Comparison of ENCODE assay signal across 1 cellular context in the genomic region with DNA sequence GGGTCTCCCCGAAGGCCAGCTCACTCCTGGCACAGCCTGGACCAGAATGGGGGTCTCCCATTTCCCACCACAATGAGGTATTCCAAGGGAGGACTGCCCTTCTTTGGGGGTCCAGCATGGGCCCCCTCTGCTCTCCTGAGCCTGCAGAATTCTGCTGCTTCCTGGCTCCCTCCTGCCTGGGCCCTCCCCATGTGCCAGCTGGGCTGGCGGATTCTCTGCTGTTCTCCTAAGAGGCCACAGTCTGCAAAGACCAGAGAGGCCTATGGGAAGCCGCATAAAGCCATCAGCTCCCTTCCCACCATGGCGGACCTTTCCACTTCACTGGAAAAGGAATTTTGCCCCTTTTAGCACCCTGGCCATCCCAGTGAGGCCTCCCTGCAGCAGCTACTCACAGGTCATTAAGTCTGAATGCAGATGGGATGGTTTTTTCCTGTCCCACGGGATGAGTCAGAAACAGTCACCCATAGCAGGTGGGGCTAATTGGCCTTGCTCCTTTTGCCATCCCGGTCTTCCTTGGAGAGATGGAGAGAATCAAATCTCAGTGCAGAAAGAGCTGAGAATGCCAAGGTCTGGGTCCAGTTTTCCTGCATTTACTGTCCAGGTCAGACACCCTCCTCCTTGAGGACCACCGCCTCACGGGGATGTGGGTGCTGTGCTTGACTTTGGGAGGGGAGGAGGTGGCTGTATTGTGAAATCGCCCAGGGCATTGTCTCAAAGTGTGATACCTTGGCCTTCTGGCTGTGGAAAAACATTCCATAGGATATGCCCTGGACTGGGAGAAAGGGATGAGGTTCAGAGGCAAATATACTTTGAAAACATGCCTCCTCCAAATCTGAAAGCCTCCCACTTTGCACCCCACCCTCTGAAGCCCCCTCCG.
TF ChIP-seq lines count a peak whose summit lies in the region.

No MANE protein-coding gene starts in this region.

TF ChIP-seq in SK-N-SH treated with all-trans-retinoic acid at 6 μM for 48 hours, 23 proteins besides CTCF, POLR2A, EP300 and RAD21 (continued from another document):
- TF ChIP-seq, protein P1, sequence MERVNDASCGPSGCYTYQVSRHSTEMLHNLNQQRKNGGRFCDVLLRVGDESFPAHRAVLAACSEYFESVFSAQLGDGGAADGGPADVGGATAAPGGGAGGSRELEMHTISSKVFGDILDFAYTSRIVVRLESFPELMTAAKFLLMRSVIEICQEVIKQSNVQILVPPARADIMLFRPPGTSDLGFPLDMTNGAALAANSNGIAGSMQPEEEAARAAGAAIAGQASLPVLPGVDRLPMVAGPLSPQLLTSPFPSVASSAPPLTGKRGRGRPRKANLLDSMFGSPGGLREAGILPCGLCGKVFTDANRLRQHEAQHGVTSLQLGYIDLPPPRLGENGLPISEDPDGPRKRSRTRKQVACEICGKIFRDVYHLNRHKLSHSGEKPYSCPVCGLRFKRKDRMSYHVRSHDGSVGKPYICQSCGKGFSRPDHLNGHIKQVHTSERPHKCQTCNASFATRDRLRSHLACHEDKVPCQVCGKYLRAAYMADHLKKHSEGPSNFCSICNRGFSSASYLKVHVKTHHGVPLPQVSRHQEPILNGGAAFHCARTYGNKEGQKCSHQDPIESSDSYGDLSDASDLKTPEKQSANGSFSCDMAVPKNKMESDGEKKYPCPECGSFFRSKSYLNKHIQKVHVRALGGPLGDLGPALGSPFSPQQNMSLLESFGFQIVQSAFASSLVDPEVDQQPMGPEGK (CRISPR knock-in tag; IDR thresholded peaks at IDR 0.05; ENCODE audit: borderline replicate concordance) = no peak
- no peak for TF ChIP-seq ZNF8 (CRISPR knock-in tag; IDR thresholded peaks at IDR 0.05)
- no peak for TF ChIP-seq PPARA (CRISPR knock-in tag; IDR thresholded peaks at IDR 0.05; ENCODE audit: borderline replicate concordance)
- TF ChIP-seq ZNF70 (CRISPR knock-in tag; IDR thresholded peaks at IDR 0.05) = no peak
- TF ChIP-seq TCF4 (CRISPR knock-in tag; IDR thresholded peaks at IDR 0.05; ENCODE audit: borderline replicate concordance) = no peak
- TF ChIP-seq SNAI2 (CRISPR knock-in tag; IDR thresholded peaks at IDR 0.05) = no peak
- no peak for TF ChIP-seq TOX (CRISPR knock-in tag; IDR thresholded peaks at IDR 0.05; ENCODE audit: borderline replicate concordance)
- TF ChIP-seq ZFP3 (CRISPR knock-in tag; IDR thresholded peaks at IDR 0.05) = no peak
- no peak for TF ChIP-seq ARNTL (CRISPR knock-in tag; IDR thresholded peaks at IDR 0.05; ENCODE audit: borderline replicate concordance, low read depth)
- TF ChIP-seq ZC3H10 (CRISPR knock-in tag; IDR thresholded peaks at IDR 0.05) = no peak
- TF ChIP-seq BACH2 (CRISPR knock-in tag; IDR thresholded peaks at IDR 0.05; ENCODE audit: borderline replicate concordance) = no peak
